Comparison of ENCODE assay signal across 25 cellular contexts in genomic region chr3:21914451-21914850, GRCh38.
DNase-seq lines count a peak whose midpoint lies in the region; ATAC-seq, FAIRE-seq and TF ChIP-seq lines count a peak whose summit lies in the region.
"Had no signal": no experiment of that assay in that cellular context is flagged by ENCODE, and none has a peak within 500 bp of the region (broad histone marks: within the 10 kb centered on the region; RNA-seq: fewer than 3 reads in every experiment).

No MANE protein-coding gene starts in this region.

- H3K4me3 ChIP-seq in breast epithelium (no peak overlapping the region), astrocyte (ENCODE audit: insufficient read depth, low read depth, low read length) (no peak overlapping the region)
- H3K4me3 ChIP-seq: BLaER1 treated with 17β-estradiol and CSF1 and Interleukin-3, amounts not matched to agents 10 nM and 100 nM had no signal

- no peak overlapping the region for H3K4me2 ChIP-seq in astrocyte (ENCODE audit: low read length)

- no peak for FAIRE-seq in astrocyte (lab: Jason Lieb, UNC)
- FAIRE-seq: GM12891, H1, HTR-8/SVneo had no signal

- H3K36me3 Mint-ChIP-seq in MCF 10A (ENCODE audit: insufficient read depth, unreplicated experiment) (no peaks in the 10 kb centered on the region), astrocyte (ENCODE audit: low read depth, unreplicated experiment) (no peaks in the 10 kb centered on the region)
- no peaks in the 10 kb centered on the region for H3K36me3 Mint-ChIP-seq in activated CD4-positive, alpha-beta memory T cell treated with anti-CD3 and anti-CD28 coated beads for 36 hours
- H3K36me3 Mint-ChIP-seq: CD4-positive, alpha-beta memory T cell; IgD-negative memory B cell had no signal

- BruUV-seq in MCF 10A (replicated peaks; lab: Mats Ljungman, UMichigan), result no TSS peak

- no peak overlapping the region for H3K9ac ChIP-seq in astrocyte (ENCODE audit: low read length)
- H3K9ac ChIP-seq: BLaER1 treated with 17β-estradiol and CSF1 and Interleukin-3, amounts not matched to agents 10 nM and 100 nM had no signal

- DNase-seq in MCF 10A (ENCODE audit: unreplicated experiment) (peak; percentile 10), breast epithelium (ENCODE audit: low spot score in 2 of 2) (no peak), astrocyte (ENCODE audit: low read depth) (peak; percentile 10), iris pigment epithelial cell (ENCODE audit: low read depth) (peak; percentile 40), left colon (no peak), caudate nucleus (lab: John Stamatoyannopoulos, UW) (no peak), GF-D8 (lab: John Stamatoyannopoulos, UW) (no peak)
- DNase-seq in activated CD4-positive, alpha-beta memory T cell treated with anti-CD3 and anti-CD28 coated beads for 36 hours, result no peak
- DNase-seq: 8988T; Caco-2; CD4-positive, alpha-beta memory T cell; MV-4-11; NCI-H1105 treated with DMSO at 0.1 percent for 48 hours; NCI-H1694; NCI-H2081; NCI-H2171 treated with DMSO at 0.1 percent for 48 hours; NCI-H446; NCI-H526; Right ventricle myocardium superior had no signal

- H3K9me3 ChIP-seq in breast epithelium (no peaks in the 10 kb centered on the region), astrocyte (ENCODE audit: insufficient read depth, low read depth, low read length) (no peaks in the 10 kb centered on the region)
- H3K9me3 ChIP-seq: BLaER1 treated with 17β-estradiol and CSF1 and Interleukin-3, amounts not matched to agents 10 nM and 100 nM; Caco-2 had no signal

- ATAC-seq in left colon, result no peak
- ATAC-seq: HCT116 had no signal

- intact Hi-C loops in MCF 10A (cut with micrococcal nuclease) (no loop called here), breast epithelium (cut with DNase I; ENCODE audit: low total_unique reads) (no loop called here), left colon (cut with DNase I, micrococcal nuclease) (no loop called here)
- intact Hi-C loops in activated CD4-positive, alpha-beta memory T cell treated with anti-CD3 and anti-CD28 coated beads for 36 hours (cut with micrococcal nuclease), result no loop called here

- H3K27ac Mint-ChIP-seq in MCF 10A (ENCODE audit: low read depth, unreplicated experiment), result no peak overlapping the region
- H3K27ac Mint-ChIP-seq in astrocyte (ENCODE audit: unreplicated experiment), result no peak overlapping the region
- no peak overlapping the region for H3K27ac Mint-ChIP-seq in activated CD4-positive, alpha-beta memory T cell treated with anti-CD3 and anti-CD28 coated beads for 36 hours
- H3K27ac Mint-ChIP-seq: CD4-positive, alpha-beta memory T cell; IgD-negative memory B cell had no signal

- H3K27ac ChIP-seq in breast epithelium (no peak overlapping the region), astrocyte (ENCODE audit: low read depth, low read length) (no peak overlapping the region), caudate nucleus (ENCODE audit: low read depth, low read length) (no peak overlapping the region)
- H3K27ac ChIP-seq: BLaER1 treated with 17β-estradiol and CSF1 and Interleukin-3, amounts not matched to agents 10 nM and 100 nM had no signal

- H3K4me3 Mint-ChIP-seq in MCF 10A (ENCODE audit: unreplicated experiment) (no peak overlapping the region), astrocyte (ENCODE audit: unreplicated experiment) (no peak overlapping the region)
- no peak overlapping the region for H3K4me3 Mint-ChIP-seq in activated CD4-positive, alpha-beta memory T cell treated with anti-CD3 and anti-CD28 coated beads for 36 hours
- H3K4me3 Mint-ChIP-seq: CD4-positive, alpha-beta memory T cell; IgD-negative memory B cell had no signal

- TF ChIP-seq CTCF in MCF 10A (IDR thresholded peaks at IDR 0.05; ENCODE audit: unreplicated experiment), result no peak
- no peak for TF ChIP-seq CTCF in breast epithelium (IDR thresholded peaks at IDR 0.05)
- no peak for TF ChIP-seq CTCF in astrocyte (IDR thresholded peaks at IDR 0.05; ENCODE audit: insufficient read depth, low read depth, low read length)

- no peak for TF ChIP-seq POLR2A in breast epithelium (IDR thresholded peaks at IDR 0.05)

- H3K4me1 Mint-ChIP-seq in MCF 10A (ENCODE audit: insufficient read depth, unreplicated experiment) (peaks cover 5% of the 10 kb centered on the region), astrocyte (ENCODE audit: low read depth, unreplicated experiment) (peaks cover 20% of the 10 kb centered on the region)
- H3K4me1 Mint-ChIP-seq in activated CD4-positive, alpha-beta memory T cell treated with anti-CD3 and anti-CD28 coated beads for 36 hours (ENCODE audit: low read depth), result no peaks in the 10 kb centered on the region
- H3K4me1 Mint-ChIP-seq: CD4-positive, alpha-beta memory T cell; IgD-negative memory B cell had no signal

- no peaks in the 10 kb centered on the region for H3K27me3 Mint-ChIP-seq in MCF 10A (ENCODE audit: insufficient read depth, unreplicated experiment)
- no peaks in the 10 kb centered on the region for H3K27me3 Mint-ChIP-seq in astrocyte (ENCODE audit: low read depth, unreplicated experiment)
- no peaks in the 10 kb centered on the region for H3K27me3 Mint-ChIP-seq in activated CD4-positive, alpha-beta memory T cell treated with anti-CD3 and anti-CD28 coated beads for 36 hours
- H3K27me3 Mint-ChIP-seq: CD4-positive, alpha-beta memory T cell; IgD-negative memory B cell had no signal

- POLR2A ChIA-PET in MCF 10A (lab: Yijun Ruan, JAX), result no interaction called here
- POLR2A ChIA-PET in activated CD4-positive, alpha-beta memory T cell treated with anti-CD3 and anti-CD28 coated beads for 36 hours (lab: Charles Lee), result no interaction called here

- no peaks in the 10 kb centered on the region for H3K4me1 ChIP-seq in breast epithelium
- H3K4me1 ChIP-seq in astrocyte (ENCODE audit: insufficient read depth, low read length), result peaks cover 12% of the 10 kb centered on the region
- H3K4me1 ChIP-seq: Caco-2 had no signal

- H3K36me3 ChIP-seq in breast epithelium, result no peaks in the 10 kb centered on the region
- H3K36me3 ChIP-seq in astrocyte (ENCODE audit: insufficient read depth, low read length), result no peaks in the 10 kb centered on the region
- H3K36me3 ChIP-seq: BLaER1 treated with 17β-estradiol and CSF1 and Interleukin-3, amounts not matched to agents 10 nM and 100 nM had no signal

- no peaks in the 10 kb centered on the region for H4K20me1 ChIP-seq in astrocyte (ENCODE audit: insufficient read depth, low read length)
- H4K20me1 ChIP-seq: BLaER1 treated with 17β-estradiol and CSF1 and Interleukin-3, amounts not matched to agents 10 nM and 100 nM had no signal

- CTCF ChIA-PET in MCF 10A (lab: Yijun Ruan, JAX), result no interaction called here
- CTCF ChIA-PET in activated CD4-positive, alpha-beta memory T cell treated with anti-CD3 and anti-CD28 coated beads for 36 hours (lab: Charles Lee), result no interaction called here

- no peaks in the 10 kb centered on the region for H3K27me3 ChIP-seq in breast epithelium
- no peaks in the 10 kb centered on the region for H3K27me3 ChIP-seq in astrocyte (ENCODE audit: insufficient read depth, low read length)
- H3K27me3 ChIP-seq: BLaER1 treated with 17β-estradiol and CSF1 and Interleukin-3, amounts not matched to agents 10 nM and 100 nM had no signal

- H3K79me2 ChIP-seq in astrocyte (ENCODE audit: insufficient read depth, low read length), result no peaks in the 10 kb centered on the region

- H3K9me3 Mint-ChIP-seq in MCF 10A (ENCODE audit: unreplicated experiment) (no peaks in the 10 kb centered on the region), astrocyte (ENCODE audit: unreplicated experiment) (no peaks in the 10 kb centered on the region)
- H3K9me3 Mint-ChIP-seq in activated CD4-positive, alpha-beta memory T cell treated with anti-CD3 and anti-CD28 coated beads for 36 hours, result peaks cover 5% of the 10 kb centered on the region
- H3K9me3 Mint-ChIP-seq: IgD-negative memory B cell had no signal

- no peak overlapping the region for H2AFZ ChIP-seq in astrocyte (ENCODE audit: low read depth, low read length)

Comparison
In these comparisons a context has a peak if more than half of its experiments do, and no peak if none do; other contexts are left out.
1. DNase-seq: peak in MCF 10A (single experiment), astrocyte (single experiment) and iris pigment epithelial cell (single experiment); none in breast epithelium (0 of 2), left colon (0 of 2), caudate nucleus (0 of 61), GF-D8 (single experiment) and activated CD4-positive, alpha-beta memory T cell treated with anti-CD3 and anti-CD28 coated beads for 36 hours (single experiment).